Comparison of ENCODE assay signal across 17 cellular contexts in genomic region chr3:133882986-133883586, GRCh38. TPM values are rescaled to one million over a fixed set of nuclear protein-coding genes. Genes with fewer than 3 reads are reported as not detected.
A peak's percentile ranks its signal among the peaks of the same experiment; 100 is the strongest.
DNase-seq lines count a peak whose midpoint lies in the region; ATAC-seq and TF ChIP-seq lines count a peak whose summit lies in the region.
"Had no signal": no experiment of that assay in that cellular context is flagged by ENCODE, and none has a peak within 500 bp of the region (broad histone marks: within the 10 kb centered on the region; RNA-seq: fewer than 3 reads in every experiment).

No MANE protein-coding gene starts in this region.

- H3K4me1 Mint-ChIP-seq in CD8-positive, alpha-beta T cell (ENCODE audit: low read depth) = peaks cover 17% of the 10 kb centered on the region
- H3K4me1 Mint-ChIP-seq in activated CD8-positive, alpha-beta T cell treated with anti-CD3 and anti-CD28 coated beads, Interleukin-2, amount 10 ng/mL, durations not matched to agents 7 days and 5 days (ENCODE audit: low read depth) = peaks cover 33% of the 10 kb centered on the region

- no peak overlapping the region for H3K9ac ChIP-seq in mucosa of rectum (ENCODE audit: low read depth in 1 of 2, low read length in 2 of 2)
- H3K9ac ChIP-seq: GM23248 had no signal

- no peak overlapping the region for H3K4me3 ChIP-seq in CD8-positive, alpha-beta T cell (ENCODE audit: low read depth, low read length)
- H3K4me3 ChIP-seq in esophagus muscularis mucosa (no peak overlapping the region), mucosa of rectum (ENCODE audit: low read length in 2 of 2) (no peak overlapping the region)
- H3K4me3 ChIP-seq: GM12878, GM23248, SJSA1 had no signal

- no peak for ATAC-seq in CD8-positive, alpha-beta T cell
- ATAC-seq in activated CD8-positive, alpha-beta T cell treated with anti-CD3 and anti-CD28 coated beads, Interleukin-2, amount 10 ng/mL, durations not matched to agents 7 days and 5 days = no peak
- ATAC-seq in GM19035 (IDR thresholded peaks at IDR 0.05; ENCODE audit: unreplicated experiment) (no peak), HG02938 (IDR thresholded peaks at IDR 0.05; ENCODE audit: unreplicated experiment) (no peak), GM19452 (IDR thresholded peaks at IDR 0.05; ENCODE audit: unreplicated experiment) (no peak)
- ATAC-seq: GM12878 had no signal

- H3K36me3 ChIP-seq in CD8-positive, alpha-beta T cell (ENCODE audit: insufficient read depth, low read length) = no peaks in the 10 kb centered on the region
- H3K36me3 ChIP-seq in esophagus muscularis mucosa (no peaks in the 10 kb centered on the region), mucosa of rectum (ENCODE audit: control insufficient read depth in 2 of 2, insufficient read depth in 2 of 2, low read length in 2 of 2) (no peaks in the 10 kb centered on the region)
- H3K36me3 ChIP-seq: SJSA1 had no signal

- DNase-seq in CD8-positive, alpha-beta T cell = no peak
- DNase-seq in activated CD8-positive, alpha-beta T cell treated with anti-CD3 and anti-CD28 coated beads, Interleukin-2, amount 10 ng/mL, durations not matched to agents 7 days and 5 days = no peak
- DNase-seq in esophagus muscularis mucosa (ENCODE audit: extremely low spot score) = peak; percentile 62
- DNase-seq in 8988T = no peak
- DNase-seq: DMS79; GM23248; KBM-7; NCI-H345; NCI-H526 treated with DMSO at 0.1 percent for 48 hours; NK-92 treated with Interleukin-12 subunit alpha and Interleukin-12 subunit beta, amount 100 ng/mL, for 24 hours; RPMI8226 had no signal

- 90% methylated on average over 2 of the region's 3 CpGs for WGBS in esophagus muscularis mucosa

- H3K27ac ChIP-seq in CD8-positive, alpha-beta T cell (ENCODE audit: low read depth, low read length) = no peak overlapping the region
- H3K27ac ChIP-seq in esophagus muscularis mucosa (replicated peaks in 1 of 4) (no peak overlapping the region), mucosa of rectum (ENCODE audit: low read depth in 2 of 2, low read length in 2 of 2) (peak overlapping the region; percentile 44 to 52)
- H3K27ac ChIP-seq: GM23248, SJSA1 had no signal

- H3K9me3 ChIP-seq in CD8-positive, alpha-beta T cell (ENCODE audit: low read length) = no peaks in the 10 kb centered on the region
- H3K9me3 ChIP-seq in esophagus muscularis mucosa = peaks cover 0 to 8% (median 2%) of the 10 kb centered on the region in 4 donors
- no peaks in the 10 kb centered on the region for H3K9me3 ChIP-seq in mucosa of rectum (ENCODE audit: control insufficient read depth in 2 of 2, low read length in 2 of 2)
- H3K9me3 ChIP-seq: SJSA1 had no signal

- peaks cover 11% of the 10 kb centered on the region for H3K9me3 Mint-ChIP-seq in CD8-positive, alpha-beta T cell
- H3K9me3 Mint-ChIP-seq in activated CD8-positive, alpha-beta T cell treated with anti-CD3 and anti-CD28 coated beads, Interleukin-2, amount 10 ng/mL, durations not matched to agents 7 days and 5 days (ENCODE audit: insufficient read depth) = peaks cover 7% of the 10 kb centered on the region

- TF ChIP-seq CTCF in CD8-positive, alpha-beta T cell (IDR thresholded peaks at IDR 0.05) = no peak
- TF ChIP-seq CTCF in esophagus muscularis mucosa (IDR thresholded peaks at IDR 0.05) = no peak

- no peaks in the 10 kb centered on the region for H3K36me3 Mint-ChIP-seq in CD8-positive, alpha-beta T cell
- peaks cover 3% of the 10 kb centered on the region for H3K36me3 Mint-ChIP-seq in activated CD8-positive, alpha-beta T cell treated with anti-CD3 and anti-CD28 coated beads, Interleukin-2, amount 10 ng/mL, durations not matched to agents 7 days and 5 days (ENCODE audit: low read depth)

- H3K4me1 ChIP-seq in CD8-positive, alpha-beta T cell (ENCODE audit: insufficient read depth, low read length) = peaks cover 4% of the 10 kb centered on the region
- H3K4me1 ChIP-seq in esophagus muscularis mucosa = peaks cover 0 to 7% (median 6%) of the 10 kb centered on the region in 4 donors
- H3K4me1 ChIP-seq in mucosa of rectum (ENCODE audit: control insufficient read depth in 2 of 2, insufficient read depth in 2 of 2, low read length in 2 of 2) = peaks cover 3 to 6% of the 10 kb centered on the region in 2 donors
- H3K4me1 ChIP-seq: SJSA1 had no signal

- peaks cover 8% of the 10 kb centered on the region for H3K27me3 Mint-ChIP-seq in CD8-positive, alpha-beta T cell (ENCODE audit: low read depth)
- H3K27me3 Mint-ChIP-seq in activated CD8-positive, alpha-beta T cell treated with anti-CD3 and anti-CD28 coated beads, Interleukin-2, amount 10 ng/mL, durations not matched to agents 7 days and 5 days (ENCODE audit: low read depth) = peaks cover 7% of the 10 kb centered on the region

- H3K27ac Mint-ChIP-seq in CD8-positive, alpha-beta T cell = peak overlapping the region; percentile 45
- peak overlapping the region; percentile 23 for H3K27ac Mint-ChIP-seq in activated CD8-positive, alpha-beta T cell treated with anti-CD3 and anti-CD28 coated beads, Interleukin-2, amount 10 ng/mL, durations not matched to agents 7 days and 5 days

- intact Hi-C loops in CD8-positive, alpha-beta T cell (cut with DNase I, micrococcal nuclease) = no loop called here
- intact Hi-C loops in esophagus muscularis mucosa (cut with DNase I) = no loop called here

- no peak for TF ChIP-seq POLR2A in esophagus muscularis mucosa (IDR thresholded peaks at IDR 0.05; ENCODE audit: low read depth)

- no peak for TF ChIP-seq EP300 in esophagus muscularis mucosa (IDR thresholded peaks at IDR 0.05)

- H3K4me3 Mint-ChIP-seq in CD8-positive, alpha-beta T cell = no peak overlapping the region
- no peak overlapping the region for H3K4me3 Mint-ChIP-seq in activated CD8-positive, alpha-beta T cell treated with anti-CD3 and anti-CD28 coated beads, Interleukin-2, amount 10 ng/mL, durations not matched to agents 7 days and 5 days

- no peaks in the 10 kb centered on the region for H3K27me3 ChIP-seq in CD8-positive, alpha-beta T cell (ENCODE audit: insufficient read depth, low read length)
- H3K27me3 ChIP-seq in esophagus muscularis mucosa (no peaks in the 10 kb centered on the region), mucosa of rectum (ENCODE audit: control insufficient read depth in 2 of 2, insufficient read depth in 2 of 2, low read length in 2 of 2) (no peaks in the 10 kb centered on the region)
- H3K27me3 ChIP-seq: SJSA1 had no signal

- POLR2A ChIA-PET in CD8-positive, alpha-beta T cell (lab: Charles Lee) = no interaction called here
- POLR2A ChIA-PET in activated CD8-positive, alpha-beta T cell treated with anti-CD3 and anti-CD28 coated beads, Interleukin-2, amount 10 ng/mL, durations not matched to agents 7 days and 5 days (lab: Charles Lee) = no interaction called here

- CTCF ChIA-PET in CD8-positive, alpha-beta T cell (lab: Charles Lee) = no interaction called here
- CTCF ChIA-PET in activated CD8-positive, alpha-beta T cell treated with anti-CD3 and anti-CD28 coated beads, Interleukin-2, amount 10 ng/mL, durations not matched to agents 7 days and 5 days (lab: Charles Lee) = no interaction called here

RNA-seq across cellular contexts. Expression of gene RAB6B, which starts 12.6 kb away (rescaled TPM):
- 1 to 10 TPM; 1.1 to 1.3 TPM for total RNA-seq in CD8-positive, alpha-beta T cell
- total RNA-seq in activated CD8-positive, alpha-beta T cell treated with anti-CD3 and anti-CD28 coated beads, Interleukin-2, amount 10 ng/mL, durations not matched to agents 7 days and 5 days = 1 to 10 TPM in 1 of 2 experiments, under 1 TPM in 1; 0.68 to 1.2 TPM
- total RNA-seq in esophagus muscularis mucosa = 10 to 100 TPM in 2 of 4 donors, 1 to 10 TPM in 2; 6.2 to 11.9 (median 10.5) TPM
- total RNA-seq: GM12878 had no signal

Comparison
In these comparisons a context has a peak if more than half of its experiments do, and no peak if none do; other contexts are left out.
1. H3K27ac ChIP-seq: peak in mucosa of rectum (2 of 2); none in CD8-positive, alpha-beta T cell (single experiment) and esophagus muscularis mucosa (0 of 4).